In genomic region chr19:41991025-41991424, GRCh38 we compare ENCODE assay signal across 17 cellular contexts. TPM values are rescaled to one million over a fixed set of nuclear protein-coding genes. Genes with fewer than 3 reads are reported as not detected.
A peak's percentile ranks its signal among the peaks of the same experiment; 100 is the strongest.
DNase-seq lines count a peak whose midpoint lies in the region; ATAC-seq and TF ChIP-seq lines count a peak whose summit lies in the region.
"Had no signal": no experiment of that assay in that cellular context is flagged by ENCODE, and none has a peak within 500 bp of the region (broad histone marks: within the 10 kb centered on the region; RNA-seq: fewer than 3 reads in every experiment).

No MANE protein-coding gene starts in this region.

- peaks cover 0 to 30% (median 0%) of the 10 kb centered on the region in 12 donors for H3K4me1 ChIP-seq in heart left ventricle
- peaks cover 8% of the 10 kb centered on the region for H3K4me1 ChIP-seq in parathyroid adenoma
- H3K4me1 ChIP-seq: HAP-1 had no signal

- H3K79me2 ChIP-seq in parathyroid adenoma: no peaks in the 10 kb centered on the region

- H3K27ac ChIP-seq in angular gyrus (ENCODE audit: low read depth, low read length) (peak overlapping the region; percentile 49), heart left ventricle (peak overlapping the region in 11 of 12 donors; percentile 27 to 100 (median 85)), parathyroid adenoma (peak overlapping the region; percentile 9)
- H3K27ac ChIP-seq: RWPE1 had no signal

- H3K9ac ChIP-seq in parathyroid adenoma: no peak overlapping the region

- DNase-seq in D341Med (ENCODE audit: low spot score): peak; percentile 77
- DNase-seq in heart left ventricle: peak; percentile 77 to 90 (median 81)
- no peak for DNase-seq in GM19238 (ENCODE audit: insufficient read length, low spot score)
- DNase-seq in MV-4-11 (lab: John Stamatoyannopoulos, UW): no peak
- no peak for DNase-seq in COR-L47 (lab: John Stamatoyannopoulos, UW)
- DNase-seq: ACHN; CD4-positive, CD25-positive, alpha-beta regulatory T cell; NCI-H1436; NCI-H2081; NCI-H524; NK-92 treated with Interleukin-12 subunit alpha and Interleukin-12 subunit beta, amount 100 ng/mL, for 24 hours; OCI-M1 had no signal

- no peak for TF ChIP-seq POLR2A in heart left ventricle (IDR thresholded peaks at IDR 0.05)

- H3K4me2 ChIP-seq in parathyroid adenoma (ENCODE audit: low read length): no peak overlapping the region

- 19 to 34% (median 20%) methylated on average over 7 to 15 of the region's 15 CpGs for WGBS in heart left ventricle, 4 donors

- ATAC-seq in heart left ventricle (peak; percentile 64 to 75 (median 65)), GM19452 (IDR thresholded peaks at IDR 0.05; ENCODE audit: unreplicated experiment) (no peak)

- no peak overlapping the region for H2AFZ ChIP-seq in parathyroid adenoma

- intact Hi-C loops in heart left ventricle (cut with DNase I): loop anchor here in 1 of 10 donors (5.0 kb wide), 1 partner anchor 86 kb away; the partner anchor contains the start of gene ZNF574

- H3K36me3 ChIP-seq in heart left ventricle: peaks cover 0 to 39% (median 9%) of the 10 kb centered on the region in 9 donors
- no peaks in the 10 kb centered on the region for H3K36me3 ChIP-seq in parathyroid adenoma (ENCODE audit: control insufficient read depth, insufficient read depth, low read length)

- H3K4me3 ChIP-seq in heart left ventricle (peak overlapping the region in 6 of 12 donors; percentile 15 to 87 (median 25)), parathyroid adenoma (ENCODE audit: low read depth, low read length) (no peak overlapping the region)
- H3K4me3 ChIP-seq: HAP-1 had no signal

- TF ChIP-seq CTCF in heart left ventricle (IDR thresholded peaks at IDR 0.05) (no peak), parathyroid adenoma (IDR thresholded peaks at IDR 0.05) (no peak)

- H3K9me3 ChIP-seq in heart left ventricle (no peaks in the 10 kb centered on the region), parathyroid adenoma (ENCODE audit: control insufficient read depth, low read length) (no peaks in the 10 kb centered on the region)
- H3K9me3 ChIP-seq: HAP-1 had no signal

- H3K27me3 ChIP-seq in heart left ventricle: peaks cover 0 to 34% (median 20%) of the 10 kb centered on the region in 9 donors
- no peaks in the 10 kb centered on the region for H3K27me3 ChIP-seq in parathyroid adenoma (ENCODE audit: control insufficient read depth, insufficient read depth, low read length)

RNA-seq across cellular contexts. Expression of gene ATP1A3, which starts 3.0 kb away (rescaled TPM):
- total RNA-seq in heart left ventricle: 100 to 1,000 TPM; 165 to 414 (median 231) TPM
- 100 to 1,000 TPM in 1 of 2 donors, 10 to 100 TPM in 1; 48.3 to 117 TPM for polyA plus RNA-seq in heart left ventricle

RNA-seq across cellular contexts. Expression of gene RABAC1, which starts 31.9 kb away (rescaled TPM):
- 100 to 1,000 TPM in 3 of 9 donors, 10 to 100 TPM in 6; 43.2 to 128 (median 67.2) TPM for total RNA-seq in heart left ventricle
- 100 to 1,000 TPM in 1 of 2 donors, 10 to 100 TPM in 1; 97.2 to 217 TPM for polyA plus RNA-seq in heart left ventricle

Comparison
In these comparisons a context has a peak if more than half of its experiments do, and no peak if none do; other contexts are left out.
1. DNase-seq: peak in D341Med (single experiment) and heart left ventricle (5 of 5); none in GM19238 (single experiment), MV-4-11 (single experiment) and COR-L47 (single experiment).
2. H3K27ac ChIP-seq: peak in every context shown above with its lines; median percentile 85 in heart left ventricle; 49 in angular gyrus; 9 in parathyroid adenoma.